Comparison of ENCODE assay signal across 8 cellular contexts in the genomic region with DNA sequence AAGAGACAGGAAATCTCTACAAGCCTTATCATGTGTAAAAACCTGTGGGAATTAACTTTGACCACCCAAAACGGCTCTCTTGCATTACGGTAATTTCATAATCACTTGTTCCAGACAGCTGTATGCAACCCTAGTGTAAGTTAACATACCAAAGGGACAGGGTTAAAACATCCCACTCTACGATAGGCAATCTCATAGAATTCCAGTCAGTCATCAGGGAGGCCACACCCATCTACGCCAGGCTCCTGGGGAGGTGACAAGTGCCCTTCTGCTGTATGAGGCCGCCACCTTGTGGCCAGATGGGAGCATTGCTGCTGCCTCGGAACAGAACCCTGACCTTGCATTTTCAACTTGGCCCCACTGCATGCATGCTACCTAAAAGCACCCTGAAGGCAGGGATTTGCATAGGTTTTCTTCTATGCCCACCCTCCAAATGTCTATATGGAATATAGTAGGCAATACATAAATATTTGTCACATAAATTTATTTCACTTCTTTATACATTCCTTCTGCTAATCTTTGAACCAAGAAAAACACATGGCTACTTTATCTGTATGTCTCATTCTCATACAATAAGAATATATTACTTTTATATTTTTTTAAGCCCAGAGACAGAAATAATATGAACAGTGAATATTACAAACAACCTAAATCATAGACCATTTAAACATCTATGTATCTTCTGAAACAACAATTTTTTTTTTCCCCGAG. TPM values are rescaled to one million over a fixed set of nuclear protein-coding genes. Genes with fewer than 3 reads are reported as not detected.
A peak's percentile ranks its signal among the peaks of the same experiment; 100 is the strongest.
DNase-seq lines count a peak whose midpoint lies in the region; ATAC-seq and TF ChIP-seq lines count a peak whose summit lies in the region.

No MANE protein-coding gene starts in this region.

- WGBS in mesenchymal stem cell: 15% methylated on average over 7 of the region's 7 CpGs

- ATAC-seq in GM18907 (IDR thresholded peaks at IDR 0.05; ENCODE audit: unreplicated experiment): peak; percentile 76
- ATAC-seq in activated CD8-positive, alpha-beta T cell treated with anti-CD3 and anti-CD28 coated beads for 36 hours: peak; percentile 100

- no peaks in the 10 kb centered on the region for H3K79me2 ChIP-seq in ACC112 (ENCODE audit: control insufficient read depth, insufficient read depth, low read length, unreplicated experiment)

- CTCF ChIA-PET in activated CD8-positive, alpha-beta T cell treated with anti-CD3 and anti-CD28 coated beads for 36 hours (lab: Charles Lee): interaction anchor here (0.8 to 2.1 kb wide), 10 partner anchors 8 to 794 kb away, joined by 3 to 12 read pairs (median 5); no protein-coding TSS in a partner anchor

- H3K9me3 ChIP-seq in effector memory CD4-positive, alpha-beta T cell (ENCODE audit: control insufficient read depth, low read length): no peaks in the 10 kb centered on the region
- H3K9me3 ChIP-seq in mesenchymal stem cell (ENCODE audit: control insufficient read depth, low read length): no peaks in the 10 kb centered on the region

- H4K8ac ChIP-seq in mesenchymal stem cell (ENCODE audit: low read length): no peak overlapping the region

- H3K4me3 Mint-ChIP-seq in activated CD8-positive, alpha-beta T cell treated with anti-CD3 and anti-CD28 coated beads for 36 hours: no peak overlapping the region

- no peaks in the 10 kb centered on the region for H3K36me3 Mint-ChIP-seq in activated CD8-positive, alpha-beta T cell treated with anti-CD3 and anti-CD28 coated beads for 36 hours (ENCODE audit: low read depth)

- peak overlapping the region; percentile 83 for H3K27ac ChIP-seq in ACC112 (ENCODE audit: low read depth, low read length)
- H3K27ac ChIP-seq in effector memory CD4-positive, alpha-beta T cell (ENCODE audit: insufficient read depth, low read length, poor library complexity, severe bottlenecking): no peak overlapping the region
- no peak overlapping the region for H3K27ac ChIP-seq in mesenchymal stem cell (ENCODE audit: low read length, poor library complexity, severe bottlenecking)

- H3K23ac ChIP-seq in mesenchymal stem cell (ENCODE audit: low read length in 2 of 2): no peak overlapping the region

- H2BK12ac ChIP-seq in mesenchymal stem cell (ENCODE audit: low read length in 2 of 2): no peak overlapping the region

- H3K4me1 ChIP-seq in ACC112 (ENCODE audit: control insufficient read depth, insufficient read depth, low read length, unreplicated experiment): peaks cover 24% of the 10 kb centered on the region
- H3K4me1 ChIP-seq in effector memory CD4-positive, alpha-beta T cell (ENCODE audit: control insufficient read depth, insufficient read depth, low read length, poor library complexity, severe bottlenecking): no peaks in the 10 kb centered on the region
- peaks cover 4% of the 10 kb centered on the region for H3K4me1 ChIP-seq in mesenchymal stem cell (ENCODE audit: control insufficient read depth, insufficient read depth, low read depth, low read length)

- no peak overlapping the region for H2BK15ac ChIP-seq in mesenchymal stem cell (ENCODE audit: low read depth, poor library complexity, severe bottlenecking)

- H3K4me3 ChIP-seq in ACC112 (ENCODE audit: low read depth, low read length): peak overlapping the region; percentile 33
- no peak overlapping the region for H3K4me3 ChIP-seq in effector memory CD4-positive, alpha-beta T cell (ENCODE audit: insufficient read depth, low read depth, low read length, poor library complexity, severe bottlenecking)
- no peak overlapping the region for H3K4me3 ChIP-seq in mesenchymal stem cell (ENCODE audit: insufficient read depth in 1 of 2, low read depth in 1 of 2, low read length in 2 of 2)

- H2AFZ ChIP-seq in ACC112 (ENCODE audit: low read length, unreplicated experiment): peak overlapping the region; percentile 53
- H2AFZ ChIP-seq in mesenchymal stem cell (ENCODE audit: low read depth, low read length): no peak overlapping the region

- no peak overlapping the region for H3K27ac Mint-ChIP-seq in activated CD8-positive, alpha-beta T cell treated with anti-CD3 and anti-CD28 coated beads for 36 hours

- peak; percentile 82 for DNase-seq in HT1080 (ENCODE audit: low read depth)
- DNase-seq in NK-92 (lab: John Stamatoyannopoulos, UW; ENCODE audit: unreplicated experiment): peak; percentile 22
- peak; percentile 88 for DNase-seq in activated CD8-positive, alpha-beta T cell treated with anti-CD3 and anti-CD28 coated beads for 36 hours
- DNase-seq in effector memory CD4-positive, alpha-beta T cell: peak; percentile 69 to 75 (median 71)
- DNase-seq in mesenchymal stem cell: peak; percentile 95
- peak; percentile 61 to 80 for DNase-seq in stimulated activated CD8-positive, alpha-beta memory T cell treated with anti-CD3 and anti-CD28 coated beads, Interleukin-15, amount 100 ng/mL, for 4 hours (ENCODE audit: low read depth in 2 of 2)

- H2BK5ac ChIP-seq in mesenchymal stem cell (ENCODE audit: low read depth, low read length, poor library complexity, severe bottlenecking): no peak overlapping the region

- H3K4ac ChIP-seq in mesenchymal stem cell (ENCODE audit: low read depth in 1 of 2, low read length in 2 of 2): no peak overlapping the region

- no peak overlapping the region for H4K91ac ChIP-seq in mesenchymal stem cell (ENCODE audit: low read length)

- H3K27me3 ChIP-seq in ACC112 (ENCODE audit: insufficient read depth, low read length) (no peaks in the 10 kb centered on the region), mesenchymal stem cell (ENCODE audit: control insufficient read depth in 1 of 2, insufficient read depth in 1 of 2, low read length in 2 of 2) (no peaks in the 10 kb centered on the region)
- H3K27me3 ChIP-seq in effector memory CD4-positive, alpha-beta T cell (replicated peaks; ENCODE audit: control insufficient read depth, insufficient read depth, low read length, poor library complexity, severe bottlenecking): no peaks in the 10 kb centered on the region

- H3K9ac ChIP-seq in mesenchymal stem cell (ENCODE audit: low read length): peak overlapping the region; percentile 83

- H3K36me3 ChIP-seq in ACC112 (ENCODE audit: insufficient read depth, low read length) (no peaks in the 10 kb centered on the region), mesenchymal stem cell (ENCODE audit: control insufficient read depth in 1 of 2, insufficient read depth in 2 of 2, low read depth in 1 of 2, low read length in 2 of 2) (no peaks in the 10 kb centered on the region)
- H3K36me3 ChIP-seq in effector memory CD4-positive, alpha-beta T cell (ENCODE audit: control insufficient read depth, insufficient read depth, low read length): no peaks in the 10 kb centered on the region

- H2BK120ac ChIP-seq in mesenchymal stem cell (ENCODE audit: low read depth, low read length): no peak overlapping the region

- no peak overlapping the region for H2AK5ac ChIP-seq in mesenchymal stem cell (ENCODE audit: low read length, severe bottlenecking)

- H3K14ac ChIP-seq in mesenchymal stem cell (ENCODE audit: low read length in 2 of 2): no peak overlapping the region

- H3K79me1 ChIP-seq in mesenchymal stem cell (replicated peaks; ENCODE audit: low read length, poor library complexity, severe bottlenecking): no peaks in the 10 kb centered on the region

- H3K18ac ChIP-seq in mesenchymal stem cell (ENCODE audit: low read depth in 1 of 2, low read length in 2 of 2): no peak overlapping the region

- no peak overlapping the region for H3K4me2 ChIP-seq in mesenchymal stem cell (ENCODE audit: low read length, poor library complexity, severe bottlenecking)

- peaks cover 7% of the 10 kb centered on the region for H3K27me3 Mint-ChIP-seq in activated CD8-positive, alpha-beta T cell treated with anti-CD3 and anti-CD28 coated beads for 36 hours

- intact Hi-C loops in activated CD8-positive, alpha-beta T cell treated with anti-CD3 and anti-CD28 coated beads for 36 hours (cut with micrococcal nuclease): no loop called here

- peak; percentile 99 for TF ChIP-seq CTCF in activated CD8-positive, alpha-beta T cell treated with anti-CD3 and anti-CD28 coated beads for 36 hours (IDR thresholded peaks at IDR 0.05)

- peaks cover 17% of the 10 kb centered on the region for H3K4me1 Mint-ChIP-seq in activated CD8-positive, alpha-beta T cell treated with anti-CD3 and anti-CD28 coated beads for 36 hours (ENCODE audit: low read depth)

- POLR2A ChIA-PET in activated CD8-positive, alpha-beta T cell treated with anti-CD3 and anti-CD28 coated beads for 36 hours (lab: Charles Lee): interaction anchor here (1.5 kb wide), 1 partner anchor 13 kb away, joined by 3 read pairs; the partner anchor contains the start of genes HSF2BP and RRP1B

- H3K9me3 Mint-ChIP-seq in activated CD8-positive, alpha-beta T cell treated with anti-CD3 and anti-CD28 coated beads for 36 hours: no peaks in the 10 kb centered on the region

RNA-seq across cellular contexts. Expression of gene HSF2BP, which starts 12.6 kb away (rescaled TPM):
- total RNA-seq in HT1080 (2014; rRNA removed; shearing (Covaris generic)): 0.77 and 1.4 TPM in 2 replicates
- polyA plus RNA-seq in HT1080 (2015; cell fraction: cytosol; rRNA removed): 1.4 TPM in 2 replicates
- 0.57 and 1.1 TPM in 2 replicates for polyA plus RNA-seq in HT1080 (2015; cell fraction: nucleus; rRNA removed)
- 1 to 10 TPM; 1.5 TPM for total RNA-seq in activated CD8-positive, alpha-beta T cell treated with anti-CD3 and anti-CD28 coated beads for 36 hours
- 1.0 TPM for polyA plus RNA-seq in mesenchymal stem cell (2013, experiment 1 of 2)
- 0.82 TPM for polyA plus RNA-seq in mesenchymal stem cell (2013, experiment 2 of 2)

RNA-seq across cellular contexts. Expression of gene RRP1B, which starts 12.7 kb away (rescaled TPM):
- 39.0 and 39.1 TPM in 2 replicates for total RNA-seq in HT1080 (2014; rRNA removed; shearing (Covaris generic))
- 23.0 and 26.9 TPM in 2 replicates for polyA plus RNA-seq in HT1080 (2015; cell fraction: cytosol; rRNA removed)
- 26.1 and 28.8 TPM in 2 replicates for polyA plus RNA-seq in HT1080 (2015; cell fraction: nucleus; rRNA removed)
- total RNA-seq in activated CD8-positive, alpha-beta T cell treated with anti-CD3 and anti-CD28 coated beads for 36 hours: 10 to 100 TPM; 76.7 to 78.5 TPM
- 15.6 TPM for polyA plus RNA-seq in mesenchymal stem cell (2013, experiment 1 of 2)
- polyA plus RNA-seq in mesenchymal stem cell (2013, experiment 2 of 2): 15.9 TPM

Comparison
In these comparisons a context has a peak if more than half of its experiments do, and no peak if none do; other contexts are left out.
1. DNase-seq: peak in every context shown above with its lines; median percentile 95 in mesenchymal stem cell; 88 in activated CD8-positive, alpha-beta T cell treated with anti-CD3 and anti-CD28 coated beads for 36 hours; 82 in HT1080; 71 in effector memory CD4-positive, alpha-beta T cell; 70 in stimulated activated CD8-positive, alpha-beta memory T cell treated with anti-CD3 and anti-CD28 coated beads, Interleukin-15, amount 100 ng/mL, for 4 hours; 22 in NK-92.